Comparison of ENCODE assay signal across 1 cellular context in the genomic region with DNA sequence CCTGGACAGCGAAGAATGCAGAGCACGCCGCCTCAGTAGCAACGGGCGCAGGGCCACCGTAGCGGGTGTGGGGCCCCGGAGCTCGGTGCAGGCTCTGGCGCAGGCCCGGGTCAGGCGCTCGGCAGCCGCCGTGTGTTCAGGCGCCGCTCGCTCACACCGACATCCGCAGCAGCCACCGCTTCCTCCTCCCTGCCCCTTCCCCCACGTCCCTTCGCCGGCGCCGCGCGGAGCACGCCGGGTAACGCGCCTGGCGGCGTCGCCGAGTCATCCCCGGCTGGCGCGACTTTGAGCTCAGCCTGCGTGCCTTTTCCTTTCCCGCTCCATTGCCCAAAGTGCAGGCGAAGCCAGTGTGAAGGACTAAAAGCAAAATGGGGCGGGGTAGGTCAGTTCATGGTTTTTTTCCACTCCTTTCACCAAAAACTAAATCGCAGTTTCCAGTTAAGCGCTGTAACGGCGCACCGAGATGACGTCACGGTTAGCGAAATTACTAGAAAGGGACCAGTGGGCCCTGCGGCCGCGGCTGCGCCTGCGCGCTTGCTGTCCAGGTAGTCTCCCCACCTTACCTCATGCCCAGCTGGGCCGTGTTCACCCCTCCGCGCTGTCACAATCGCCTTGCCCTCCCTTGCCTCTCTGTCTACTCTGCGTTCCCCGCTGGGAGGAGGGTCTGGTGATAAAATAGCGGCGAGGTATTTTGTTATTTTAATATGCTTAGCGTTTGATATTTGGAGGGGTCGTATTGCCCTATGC.
TF ChIP-seq lines count a peak whose summit lies in the region.

Gene UBQLN1, minus strand, starts transcription at position 191 of the 747 bp plus-strand sequence. CDS start 279 bp downstream, outside the sequence.

TF ChIP-seq in K562, 482 proteins besides CTCF, POLR2A, EP300 and RAD21 (continued from another document and continues in another):
- TF ChIP-seq, protein P1, sequence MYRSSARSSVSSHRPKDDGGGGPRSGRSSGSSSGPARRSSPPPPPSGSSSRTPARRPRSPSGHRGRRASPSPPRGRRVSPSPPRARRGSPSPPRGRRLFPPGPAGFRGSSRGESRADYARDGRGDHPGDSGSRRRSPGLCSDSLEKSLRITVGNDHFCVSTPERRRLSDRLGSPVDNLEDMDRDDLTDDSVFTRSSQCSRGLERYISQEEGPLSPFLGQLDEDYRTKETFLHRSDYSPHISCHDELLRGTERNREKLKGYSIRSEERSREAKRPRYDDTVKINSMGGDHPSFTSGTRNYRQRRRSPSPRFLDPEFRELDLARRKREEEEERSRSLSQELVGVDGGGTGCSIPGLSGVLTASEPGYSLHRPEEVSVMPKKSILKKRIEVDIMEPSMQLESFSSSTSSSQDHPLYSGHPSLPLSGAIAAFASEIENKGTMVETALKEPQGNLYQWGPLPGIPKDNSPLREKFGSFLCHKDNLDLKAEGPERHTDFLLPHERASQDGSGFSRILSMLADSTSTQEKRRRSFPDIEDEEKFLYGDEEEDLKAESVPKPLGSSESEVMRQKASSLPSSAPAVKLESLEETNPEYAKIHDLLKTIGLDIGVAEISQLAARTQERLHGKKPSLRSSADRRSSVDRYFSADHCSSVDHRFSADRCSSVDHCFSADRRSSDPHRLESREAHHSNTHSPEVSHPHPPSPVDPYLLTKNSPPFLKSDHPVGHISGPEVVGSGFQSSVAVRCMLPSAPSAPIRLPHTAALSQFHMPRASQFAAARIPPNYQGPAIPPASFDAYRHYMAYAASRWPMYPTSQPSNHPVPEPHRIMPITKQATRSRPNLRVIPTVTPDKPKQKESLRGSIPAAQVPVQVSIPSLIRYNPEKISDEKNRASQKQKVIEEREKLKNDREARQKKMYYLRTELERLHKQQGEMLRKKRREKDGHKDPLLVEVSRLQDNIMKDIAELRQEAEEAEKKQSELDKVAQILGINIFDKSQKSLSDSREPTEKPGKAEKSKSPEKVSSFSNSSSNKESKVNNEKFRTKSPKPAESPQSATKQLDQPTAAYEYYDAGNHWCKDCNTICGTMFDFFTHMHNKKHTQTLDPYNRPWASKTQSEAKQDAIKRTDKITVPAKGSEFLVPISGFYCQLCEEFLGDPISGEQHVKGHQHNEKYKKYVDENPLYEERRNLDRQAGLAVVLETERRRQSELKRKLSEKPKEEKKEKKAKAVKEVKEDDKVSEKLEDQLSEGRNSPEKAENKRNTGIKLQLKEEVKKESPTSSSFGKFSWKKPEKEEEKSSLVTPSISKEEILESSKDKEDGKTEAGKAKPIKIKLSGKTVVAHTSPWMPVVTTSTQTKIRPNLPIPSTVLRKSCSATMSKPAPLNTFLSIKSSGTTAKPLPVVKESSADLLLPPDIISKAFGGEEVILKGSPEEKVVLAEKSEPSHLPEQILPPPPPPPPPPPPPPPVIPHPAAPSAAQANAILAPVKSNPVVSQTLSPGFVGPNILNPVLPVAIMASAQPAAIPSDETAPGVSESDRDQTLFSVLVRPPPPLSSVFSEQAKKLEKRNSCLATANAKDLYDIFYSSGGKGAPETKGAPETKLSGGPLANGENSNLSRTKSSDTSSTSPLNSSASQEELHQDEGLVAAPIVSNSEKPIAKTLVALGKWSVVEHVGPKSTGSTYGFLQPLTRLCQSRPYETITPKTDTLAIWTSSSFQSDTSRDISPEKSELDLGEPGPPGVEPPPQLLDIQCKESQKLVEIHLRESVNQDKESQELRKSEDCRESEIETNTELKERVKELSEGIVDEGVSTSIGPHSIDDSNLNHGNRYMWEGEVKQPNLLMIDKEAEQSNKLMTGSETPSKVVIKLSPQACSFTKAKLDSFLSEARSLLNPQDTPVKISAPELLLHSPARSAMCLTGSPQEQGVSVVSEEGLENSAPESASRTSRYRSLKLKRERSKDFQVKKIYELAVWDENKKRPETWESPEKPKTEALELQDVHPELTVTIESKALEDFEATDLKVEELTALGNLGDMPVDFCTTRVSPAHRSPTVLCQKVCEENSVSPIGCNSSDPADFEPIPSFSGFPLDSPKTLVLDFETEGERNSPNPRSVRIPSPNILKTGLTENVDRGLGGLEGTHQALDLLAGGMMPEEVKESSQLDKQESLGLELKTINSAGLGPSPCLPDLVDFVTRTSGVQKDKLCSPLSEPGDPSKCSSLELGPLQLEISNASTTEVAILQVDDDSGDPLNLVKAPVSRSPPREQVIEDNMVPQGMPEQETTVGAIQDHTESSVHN (IDR thresholded peaks at IDR 0.05; ENCODE audit: borderline replicate concordance in 1 of 2, low read depth in 1 of 2), result no peak
- no peak for TF ChIP-seq FOXK1 (CRISPR knock-in tag; IDR thresholded peaks at IDR 0.05; ENCODE audit: borderline replicate concordance)
- TF ChIP-seq, protein P2, sequence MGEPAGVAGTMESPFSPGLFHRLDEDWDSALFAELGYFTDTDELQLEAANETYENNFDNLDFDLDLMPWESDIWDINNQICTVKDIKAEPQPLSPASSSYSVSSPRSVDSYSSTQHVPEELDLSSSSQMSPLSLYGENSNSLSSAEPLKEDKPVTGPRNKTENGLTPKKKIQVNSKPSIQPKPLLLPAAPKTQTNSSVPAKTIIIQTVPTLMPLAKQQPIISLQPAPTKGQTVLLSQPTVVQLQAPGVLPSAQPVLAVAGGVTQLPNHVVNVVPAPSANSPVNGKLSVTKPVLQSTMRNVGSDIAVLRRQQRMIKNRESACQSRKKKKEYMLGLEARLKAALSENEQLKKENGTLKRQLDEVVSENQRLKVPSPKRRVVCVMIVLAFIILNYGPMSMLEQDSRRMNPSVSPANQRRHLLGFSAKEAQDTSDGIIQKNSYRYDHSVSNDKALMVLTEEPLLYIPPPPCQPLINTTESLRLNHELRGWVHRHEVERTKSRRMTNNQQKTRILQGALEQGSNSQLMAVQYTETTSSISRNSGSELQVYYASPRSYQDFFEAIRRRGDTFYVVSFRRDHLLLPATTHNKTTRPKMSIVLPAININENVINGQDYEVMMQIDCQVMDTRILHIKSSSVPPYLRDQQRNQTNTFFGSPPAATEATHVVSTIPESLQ (CRISPR knock-in tag; IDR thresholded peaks at IDR 0.05), result 0 out of 2 replicates have a peak, but pooled peaks have one; percentile 68
- no peak for TF ChIP-seq CBFA2T3 (IDR thresholded peaks at IDR 0.05)
- no peak for TF ChIP-seq XRCC4 (IDR thresholded peaks at IDR 0.05; ENCODE audit: extremely low read depth, insufficient read depth, insufficient read length)
- no peak for TF ChIP-seq PKNOX1 (IDR thresholded peaks at IDR 0.05)
- TF ChIP-seq ZNF197 (CRISPR knock-in tag; IDR thresholded peaks at IDR 0.05; ENCODE audit: low read depth), result no peak
- TF ChIP-seq STAT5A (IDR thresholded peaks at IDR 0.05; ENCODE audit: borderline replicate concordance, low read length), result no peak
- no peak for TF ChIP-seq PRMT5 (CRISPR knock-in tag; IDR thresholded peaks at IDR 0.05)
- no peak for TF ChIP-seq SRSF7 (optimal IDR thresholded peaks at IDR 0.05; ENCODE audit: low read depth, low read length)
- TF ChIP-seq SMAD3 (CRISPR knock-in tag; conservative IDR thresholded peaks at IDR 0.05), result no peak
- TF ChIP-seq RBM39 (optimal IDR thresholded peaks at IDR 0.05; ENCODE audit: low read depth, low read length), result no peak
- TF ChIP-seq ESRRB (CRISPR knock-in tag; IDR thresholded peaks at IDR 0.05; ENCODE audit: borderline replicate concordance), result no peak
- TF ChIP-seq STAG1 (CRISPR knock-in tag; IDR thresholded peaks at IDR 0.05; ENCODE audit: borderline replicate concordance), result no peak
- TF ChIP-seq ZNF780A (CRISPR knock-in tag; IDR thresholded peaks at IDR 0.05), result no peak
- no peak for TF ChIP-seq ARHGAP35 (IDR thresholded peaks at IDR 0.05; ENCODE audit: partially characterized antibody)
- no peak for TF ChIP-seq MTF1 (CRISPR knock-in tag; IDR thresholded peaks at IDR 0.05; ENCODE audit: borderline replicate concordance)
- TF ChIP-seq RBM25 (IDR thresholded peaks at IDR 0.05; ENCODE audit: low read depth, low read length, severe bottlenecking), result peak; percentile 14
- TF ChIP-seq, protein P3, sequence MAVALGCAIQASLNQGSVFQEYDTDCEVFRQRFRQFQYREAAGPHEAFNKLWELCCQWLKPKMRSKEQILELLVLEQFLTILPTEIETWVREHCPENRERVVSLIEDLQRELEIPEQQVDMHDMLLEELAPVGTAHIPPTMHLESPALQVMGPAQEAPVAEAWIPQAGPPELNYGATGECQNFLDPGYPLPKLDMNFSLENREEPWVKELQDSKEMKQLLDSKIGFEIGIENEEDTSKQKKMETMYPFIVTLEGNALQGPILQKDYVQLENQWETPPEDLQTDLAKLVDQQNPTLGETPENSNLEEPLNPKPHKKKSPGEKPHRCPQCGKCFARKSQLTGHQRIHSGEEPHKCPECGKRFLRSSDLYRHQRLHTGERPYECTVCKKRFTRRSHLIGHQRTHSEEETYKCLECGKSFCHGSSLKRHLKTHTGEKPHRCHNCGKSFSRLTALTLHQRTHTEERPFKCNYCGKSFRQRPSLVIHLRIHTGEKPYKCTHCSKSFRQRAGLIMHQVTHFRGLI (CRISPR knock-in tag; IDR thresholded peaks at IDR 0.05), result no peak
- TF ChIP-seq CGGBP1 (CRISPR knock-in tag; IDR thresholded peaks at IDR 0.05), result 0 out of 2 replicates have a peak, but pooled peaks have one; percentile 28
- no peak for TF ChIP-seq XRCC3 (IDR thresholded peaks at IDR 0.05)
- peak; percentile 43 for TF ChIP-seq NKRF (IDR thresholded peaks at IDR 0.05; ENCODE audit: borderline replicate concordance)
- TF ChIP-seq, protein P4, sequence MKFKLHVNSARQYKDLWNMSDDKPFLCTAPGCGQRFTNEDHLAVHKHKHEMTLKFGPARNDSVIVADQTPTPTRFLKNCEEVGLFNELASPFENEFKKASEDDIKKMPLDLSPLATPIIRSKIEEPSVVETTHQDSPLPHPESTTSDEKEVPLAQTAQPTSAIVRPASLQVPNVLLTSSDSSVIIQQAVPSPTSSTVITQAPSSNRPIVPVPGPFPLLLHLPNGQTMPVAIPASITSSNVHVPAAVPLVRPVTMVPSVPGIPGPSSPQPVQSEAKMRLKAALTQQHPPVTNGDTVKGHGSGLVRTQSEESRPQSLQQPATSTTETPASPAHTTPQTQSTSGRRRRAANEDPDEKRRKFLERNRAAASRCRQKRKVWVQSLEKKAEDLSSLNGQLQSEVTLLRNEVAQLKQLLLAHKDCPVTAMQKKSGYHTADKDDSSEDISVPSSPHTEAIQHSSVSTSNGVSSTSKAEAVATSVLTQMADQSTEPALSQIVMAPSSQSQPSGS (CRISPR knock-in tag; IDR thresholded peaks at IDR 0.05), result no peak
- TF ChIP-seq POLR3G (IDR thresholded peaks at IDR 0.05; ENCODE audit: extremely low read depth, insufficient read length, insufficient replicate concordance), result no peak
- TF ChIP-seq RNF2 (IDR thresholded peaks at IDR 0.05), result 0 out of 2 replicates have a peak, but pooled peaks have one; percentile 21
- no peak for TF ChIP-seq HDAC2 (IDR thresholded peaks at IDR 0.05)
- TF ChIP-seq ZNF277 (CRISPR knock-in tag; IDR thresholded peaks at IDR 0.05; ENCODE audit: borderline replicate concordance), result no peak
- TF ChIP-seq HINFP (tag; conservative IDR thresholded peaks at IDR 0.05; ENCODE audit: low read depth), result no peak
- no peak for TF ChIP-seq CREB5 (CRISPR knock-in tag; IDR thresholded peaks at IDR 0.05)
